ENCODE assay signal across 11 cellular contexts in genomic region chr5:172740483-172741205, GRCh38. TPM values are rescaled to one million over a fixed set of nuclear protein-coding genes. Genes with fewer than 3 reads are reported as not detected.
A peak's percentile ranks its signal among the peaks of the same experiment; 100 is the strongest.
DNase-seq lines count a peak whose midpoint lies in the region; ATAC-seq and TF ChIP-seq lines count a peak whose summit lies in the region.
"Had no signal": no experiment of that assay in that cellular context is flagged by ENCODE, and none has a peak within 500 bp of the region (broad histone marks: within the 10 kb centered on the region; RNA-seq: fewer than 3 reads in every experiment).

No MANE protein-coding gene starts in this region.

- no peak for TF ChIP-seq CTCF in BJ (IDR thresholded peaks at IDR 0.05; ENCODE audit: insufficient read depth, low read depth, low read length)
- no peak for TF ChIP-seq CTCF in Peyer's patch (IDR thresholded peaks at IDR 0.05)
- no peak for TF ChIP-seq CTCF in omental fat pad (IDR thresholded peaks at IDR 0.05)

- DNase-seq in BJ (ENCODE audit: low read depth): peak; percentile 75
- no peak for DNase-seq in Peyer's patch
- peak; percentile 97 for DNase-seq in fibroblast of gingiva (ENCODE audit: low read depth)
- DNase-seq in omental fat pad (ENCODE audit: low spot score): no peak
- DNase-seq: activated T-cell treated with anti-CD3 and anti-CD28 coated beads, Interleukin-2, amount 50 U/mL, for 72 hours; Karpas-422 had no signal

- POLR2A ChIA-PET in BJ (lab: Charles Lee): interaction anchor here (0.6 to 1.3 kb wide), 6 partner anchors 24 to 166 kb away, joined by 3 to 18 read pairs (median 5); partner anchors contain the start of gene DUSP1

- TF ChIP-seq POLR2A in Peyer's patch (IDR thresholded peaks at IDR 0.05): no peak

- H3K36me3 ChIP-seq in BJ (ENCODE audit: control insufficient read depth, insufficient read depth, low read length) (no peaks in the 10 kb centered on the region), Peyer's patch (no peaks in the 10 kb centered on the region)

- CTCF ChIA-PET in BJ (lab: Yijun Ruan, JAX): interaction anchor here (0.8 to 1.7 kb wide), 4 partner anchors 24 to 213 kb away, joined by 3 to 8 read pairs (median 4); no protein-coding TSS in a partner anchor

- H3K4me3 ChIP-seq in BJ (ENCODE audit: low read depth, low read length) (no peak overlapping the region), Peyer's patch (no peak overlapping the region)

- peak; percentile 97 for ATAC-seq in omental fat pad (ENCODE audit: low FRiP score)
- ATAC-seq in GM19023 (IDR thresholded peaks at IDR 0.05; ENCODE audit: unreplicated experiment): no peak
- ATAC-seq in HG02938 (IDR thresholded peaks at IDR 0.05; ENCODE audit: unreplicated experiment): no peak
- no peak for ATAC-seq in GM21529 (IDR thresholded peaks at IDR 0.05; ENCODE audit: unreplicated experiment)
- ATAC-seq in GM19395 (IDR thresholded peaks at IDR 0.05; ENCODE audit: unreplicated experiment): no peak
- ATAC-seq: activated T-cell treated with anti-CD3 and anti-CD28 coated beads, Interleukin-2, amount 50 U/mL, for 72 hours had no signal

- H3K27me3 ChIP-seq in BJ (ENCODE audit: control insufficient read depth, insufficient read depth, low read length) (no peaks in the 10 kb centered on the region), Peyer's patch (no peaks in the 10 kb centered on the region)

- peak overlapping the region; percentile 40 to 76 (median 57) for H3K27ac ChIP-seq in Peyer's patch
- H3K27ac ChIP-seq: parathyroid adenoma had no signal

- H3K4me1 ChIP-seq in Peyer's patch: no peaks in the 10 kb centered on the region
- H3K4me1 ChIP-seq: parathyroid adenoma had no signal

- no peaks in the 10 kb centered on the region for H3K9me3 ChIP-seq in Peyer's patch

RNA-seq across cellular contexts. Expression of gene DUSP1, which starts 30.4 kb away (rescaled TPM):
- 252 and 432 TPM in 2 replicates for polyA plus RNA-seq in BJ (2011; rRNA removed)
- 275 and 403 TPM in 2 replicates for polyA minus RNA-seq in BJ (2011; rRNA and poly(A)+ RNA removed)
- total RNA-seq in Peyer's patch: 100 to 1,000 TPM; 155 to 427 (median 285) TPM
- total RNA-seq in omental fat pad: 1,000 to 10,000 TPM; 1,645 to 2,968 (median 1,824) TPM

Comparison
In these comparisons a context has a peak if more than half of its experiments do, and no peak if none do; other contexts are left out.
1. DNase-seq: peak in BJ (single experiment) and fibroblast of gingiva (single experiment); none in Peyer's patch (0 of 3) and omental fat pad (single experiment).